Comparison of ENCODE assay signal across 7 cellular contexts in the genomic region with DNA sequence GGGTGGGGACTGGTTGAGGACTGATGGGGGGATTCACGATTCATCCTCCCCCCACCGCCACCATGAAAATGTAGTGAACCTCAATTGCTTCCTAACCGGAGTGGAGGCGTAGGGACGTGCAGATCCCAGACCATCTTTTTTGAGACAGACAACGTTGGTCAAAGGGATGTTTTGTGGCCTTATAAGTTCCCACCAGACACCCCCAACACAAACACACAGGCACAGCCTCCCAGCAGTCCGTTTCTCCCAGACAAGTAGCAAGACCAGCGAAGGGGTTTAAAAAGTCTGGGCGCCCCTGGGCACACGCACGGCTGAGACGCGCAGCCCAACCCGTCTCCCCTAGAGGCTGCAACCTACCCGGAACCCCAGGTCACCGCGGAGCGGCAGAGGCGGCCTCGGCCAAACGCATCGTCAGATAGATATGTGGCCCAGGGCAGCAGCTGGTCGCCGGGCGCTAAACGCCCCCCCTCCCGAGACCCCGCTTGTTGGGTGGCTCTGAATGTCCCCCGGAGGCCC. TPM values are rescaled to one million over a fixed set of nuclear protein-coding genes. Genes with fewer than 3 reads are reported as not detected.
DNase-seq lines count a peak whose midpoint lies in the region; ATAC-seq and TF ChIP-seq lines count a peak whose summit lies in the region.

No MANE protein-coding gene starts in this region.

- H3K4me3 Mint-ChIP-seq in Calu3 (ENCODE audit: low read depth, unreplicated experiment): peak overlapping the region; percentile 93
- H3K4me3 Mint-ChIP-seq in effector memory CD8-positive, alpha-beta T cell: peak overlapping the region; percentile 55 to 74

- H3K9ac ChIP-seq in parathyroid adenoma: no peak overlapping the region

- H3K27ac Mint-ChIP-seq in Calu3 (ENCODE audit: unreplicated experiment): peak overlapping the region; percentile 33
- no peak overlapping the region for H3K27ac Mint-ChIP-seq in effector memory CD8-positive, alpha-beta T cell

- H3K36me3 ChIP-seq in MG63: no peaks in the 10 kb centered on the region
- no peaks in the 10 kb centered on the region for H3K36me3 ChIP-seq in parathyroid adenoma (ENCODE audit: control insufficient read depth, insufficient read depth, low read length)

- peak overlapping the region; percentile 57 for H3K4me2 ChIP-seq in parathyroid adenoma (ENCODE audit: low read length)

- no TSS peak for BruUV-seq in Calu3 (replicated peaks; lab: Mats Ljungman, UMichigan)

- DNase-seq in Calu3 (peak; percentile 26), MG63 (no peak), NCI-H128 (lab: John Stamatoyannopoulos, UW; ENCODE audit: unreplicated experiment) (no peak)
- no peak for DNase-seq in effector memory CD8-positive, alpha-beta T cell
- DNase-seq in stimulated activated CD4-positive, alpha-beta T cell treated with anti-CD3 and anti-CD28 coated beads, Interleukin-2, amount 100 ng/mL, for 48 hours: no peak

- H3K27ac ChIP-seq in parathyroid adenoma: no peak overlapping the region

- peaks cover 35% of the 10 kb centered on the region for H3K27me3 ChIP-seq in MG63
- H3K27me3 ChIP-seq in parathyroid adenoma (ENCODE audit: control insufficient read depth, insufficient read depth, low read length): peaks cover 43% of the 10 kb centered on the region

- no peaks in the 10 kb centered on the region for H3K4me1 ChIP-seq in parathyroid adenoma

- no peaks in the 10 kb centered on the region for H3K4me1 Mint-ChIP-seq in Calu3 (ENCODE audit: low read depth, unreplicated experiment)
- peaks cover 4 to 17% of the 10 kb centered on the region in 2 donors for H3K4me1 Mint-ChIP-seq in effector memory CD8-positive, alpha-beta T cell (ENCODE audit: low read depth in 2 of 2)

- CTCF ChIA-PET in Calu3 (lab: Charles Lee): no interaction called here

- H3K9me3 ChIP-seq in MG63: no peaks in the 10 kb centered on the region
- no peaks in the 10 kb centered on the region for H3K9me3 ChIP-seq in parathyroid adenoma (ENCODE audit: control insufficient read depth, low read length)

- no peak overlapping the region for H2AFZ ChIP-seq in parathyroid adenoma

- no peak for ATAC-seq in effector memory CD8-positive, alpha-beta T cell (replicated peaks)
- ATAC-seq in HG03159 (IDR thresholded peaks at IDR 0.05; ENCODE audit: unreplicated experiment): no peak

- H3K4me3 ChIP-seq in MG63: peak overlapping the region; percentile 49
- no peak overlapping the region for H3K4me3 ChIP-seq in parathyroid adenoma (ENCODE audit: low read depth, low read length)

- intact Hi-C loops in Calu3 (cut with micrococcal nuclease; ENCODE audit: unreplicated experiment): no loop called here

- peaks cover 30% of the 10 kb centered on the region for H3K36me3 Mint-ChIP-seq in Calu3 (ENCODE audit: insufficient read depth, unreplicated experiment)
- peaks cover 6% of the 10 kb centered on the region for H3K36me3 Mint-ChIP-seq in effector memory CD8-positive, alpha-beta T cell (ENCODE audit: insufficient read depth)

- H3K79me2 ChIP-seq in parathyroid adenoma: no peaks in the 10 kb centered on the region

- no peaks in the 10 kb centered on the region for H3K9me3 Mint-ChIP-seq in Calu3 (ENCODE audit: low read depth, unreplicated experiment)
- H3K9me3 Mint-ChIP-seq in effector memory CD8-positive, alpha-beta T cell: no peaks in the 10 kb centered on the region

- TF ChIP-seq CTCF in Calu3 (IDR thresholded peaks at IDR 0.05; ENCODE audit: unreplicated experiment) (no peak), parathyroid adenoma (IDR thresholded peaks at IDR 0.05) (no peak)

- H3K27me3 Mint-ChIP-seq in Calu3 (ENCODE audit: unreplicated experiment): no peaks in the 10 kb centered on the region
- peaks cover 52 to 69% of the 10 kb centered on the region in 2 donors for H3K27me3 Mint-ChIP-seq in effector memory CD8-positive, alpha-beta T cell

RNA-seq across cellular contexts. Expression of gene GBX2, which starts 1.3 kb away (rescaled TPM):
- total RNA-seq in Calu3 (2022): 2.2 and 2.4 TPM in 2 replicates
- 0.94 TPM in 1 of 2 replicates, not detected in the other for total RNA-seq in MG63 (2014; rRNA removed; shearing (Covaris generic); ENCODE audit: low replicate concordance)
